34 cellular contexts compared by ENCODE assay signal in the genomic region with DNA sequence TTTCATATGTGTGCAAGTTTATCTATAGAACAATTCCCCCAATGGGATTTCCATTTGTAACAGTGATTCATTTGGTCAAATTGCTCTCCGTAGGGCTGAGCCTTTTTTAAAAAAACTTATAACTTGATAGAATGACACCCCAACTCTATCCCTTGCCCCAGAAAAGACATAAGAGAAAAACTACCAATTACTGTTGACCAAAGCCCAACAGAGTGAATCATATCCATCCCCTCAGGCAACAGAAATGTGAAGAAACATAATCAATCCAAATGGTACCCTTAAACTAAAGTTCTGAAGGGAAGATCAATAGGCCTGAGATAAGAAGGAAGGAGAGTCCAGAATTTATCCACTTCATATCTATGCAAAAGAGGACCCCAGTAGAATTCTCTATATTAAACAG. TPM values are rescaled to one million over a fixed set of nuclear protein-coding genes. Genes with fewer than 3 reads are reported as not detected.
"Had no signal": no experiment of that assay in that cellular context is flagged by ENCODE, and none has a peak within 500 bp of the region (broad histone marks: within the 10 kb centered on the region; RNA-seq: fewer than 3 reads in every experiment).

No MANE protein-coding gene starts in this region.

- DNase-seq: activated B cell treated with CpG ODN at 0.5 μM for 24 hours; activated CD4-positive, alpha-beta memory T cell treated with anti-CD3 and anti-CD28 coated beads for 36 hours; activated CD4-positive, alpha-beta T cell treated with anti-CD3 and anti-CD28 coated beads for 4 hours; activated CD4-positive, alpha-beta T cell treated with anti-CD3 and anti-CD28 coated beads, Interleukin-2, amount 50 U/mL, for 1 hour; activated CD4-positive, CD25-positive, alpha-beta regulatory T cell treated with anti-CD3 and anti-CD28 coated beads, Interleukin-2, amount 50 U/mL, for 72 hours; activated CD8-positive, alpha-beta memory T cell treated with anti-CD3 and anti-CD28 coated beads, Interleukin-2, amount 50 U/mL, for 4 hours; activated gamma-delta T cell treated with Interleukin-2 at 50 U/mL for 16 hours; activated naive CD4-positive, alpha-beta T cell treated with anti-CD3 and anti-CD28 coated beads for 36 hours; activated T-cell treated with anti-CD3 and anti-CD28 coated beads for 4 hours; activated T-cell treated with anti-CD3 and anti-CD28 coated beads, Interleukin-2, amount 50 U/mL, for 4 hours; adrenal gland; central memory CD4-positive, alpha-beta T cell; Kasumi-1; MM.1S; MV-4-11; NCI-H1092; NCI-H1436 treated with DMSO at 0.1 percent for 48 hours; NCI-H1694 treated with DMSO at 0.1 percent for 48 hours; NCI-H2029; NCI-H345; NCI-H526; NCI-H748 treated with DMSO at 0.1 percent for 48 hours; NK-92 treated with Interleukin-12 subunit alpha and Interleukin-12 subunit beta, amount 100 ng/mL, for 24 hours; PC-3; RPMI8226; SHP77 treated with DMSO at 0.1 percent for 48 hours; SK-N-SH had no signal

- H3K4me3 ChIP-seq: adrenal gland, SJSA1 had no signal

- H3K27ac ChIP-seq: adrenal gland had no signal

- H3K27me3 ChIP-seq: adrenal gland, SJSA1 had no signal

- H3K27me3 Mint-ChIP-seq: activated B cell treated with CpG ODN at 0.5 μM for 24 hours; activated CD4-positive, alpha-beta memory T cell treated with anti-CD3 and anti-CD28 coated beads for 36 hours; brain had no signal

- H3K4me2 ChIP-seq: SK-N-SH had no signal

- H3K9ac ChIP-seq: SK-N-SH had no signal

- H3K4me1 ChIP-seq: adrenal gland had no signal

- H3K27ac Mint-ChIP-seq: activated B cell treated with CpG ODN at 0.5 μM for 24 hours; activated CD4-positive, alpha-beta memory T cell treated with anti-CD3 and anti-CD28 coated beads for 36 hours; activated naive CD4-positive, alpha-beta T cell treated with anti-CD3 and anti-CD28 coated beads for 36 hours; activated naive CD4-positive, alpha-beta T cell treated with anti-CD3 and anti-CD28 coated beads, Interleukin-2, amount 50 U/mL, for 72 hours; activated T-helper 1 cell treated with anti-CD3 and anti-CD28 coated beads, Interleukin-12 subunit alpha, Interleukin-12 subunit beta, Interleukin-2, Interleukin-4 antibody, amounts not matched to agents 30 ng/mL and 10 ng/mL and 1 ng/mL, durations not matched to agents 14 hours and 24 hours and 36 hours; brain; T-helper 1 cell treated with Interleukin-12 subunit alpha and Interleukin-12 subunit beta and Interleukin-4 antibody, amounts not matched to agents 30 μg/mL and 1 μg/mL, for 36 hours; T-helper 2 cell treated with Interferon-gamma antibody and Interleukin-4, amounts not matched to agents 5 μg/mL and 100 μg/mL, for 36 hours had no signal

- H3K9me2 ChIP-seq: SK-N-SH had no signal

- H3K4me3 Mint-ChIP-seq: activated B cell treated with CpG ODN at 0.5 μM for 24 hours; activated CD4-positive, alpha-beta memory T cell treated with anti-CD3 and anti-CD28 coated beads for 36 hours; activated naive CD4-positive, alpha-beta T cell treated with anti-CD3 and anti-CD28 coated beads for 36 hours; activated T-cell treated with anti-CD3 and anti-CD28 coated beads, Interleukin-2, amount 50 U/mL, for 4 hours; activated T-helper 1 cell treated with anti-CD3 and anti-CD28 coated beads, Interleukin-12 subunit alpha, Interleukin-12 subunit beta, Interleukin-2, Interleukin-4 antibody, amounts not matched to agents 30 ng/mL and 10 ng/mL and 1 ng/mL, durations not matched to agents 14 hours and 24 hours and 36 hours; brain; T-helper 1 cell treated with Interleukin-12 subunit alpha and Interleukin-12 subunit beta and Interleukin-4 antibody, amounts not matched to agents 30 μg/mL and 1 μg/mL, for 36 hours; T-helper 2 cell treated with Interferon-gamma antibody and Interleukin-4, amounts not matched to agents 5 μg/mL and 100 μg/mL, for 36 hours had no signal

- ATAC-seq: activated naive CD4-positive, alpha-beta T cell treated with anti-CD3 and anti-CD28 coated beads, Interleukin-2, amount 50 U/mL, for 72 hours; activated T-cell treated with anti-CD3 and anti-CD28 coated beads, Interleukin-2, amount 50 U/mL, for 4 hours; PC-3 had no signal

- H3K4me1 Mint-ChIP-seq: brain had no signal

- H3K36me3 ChIP-seq: adrenal gland had no signal

- H3K9me3 Mint-ChIP-seq: activated B cell treated with CpG ODN at 0.5 μM for 24 hours; activated CD4-positive, alpha-beta memory T cell treated with anti-CD3 and anti-CD28 coated beads for 36 hours; activated naive CD4-positive, alpha-beta T cell treated with anti-CD3 and anti-CD28 coated beads for 36 hours; activated naive CD4-positive, alpha-beta T cell treated with anti-CD3 and anti-CD28 coated beads, Interleukin-2, amount 50 U/mL, for 72 hours; activated T-cell treated with anti-CD3 and anti-CD28 coated beads, Interleukin-2, amount 50 U/mL, for 4 hours; activated T-helper 1 cell treated with anti-CD3 and anti-CD28 coated beads, Interleukin-12 subunit alpha, Interleukin-12 subunit beta, Interleukin-2, Interleukin-4 antibody, amounts not matched to agents 30 ng/mL and 10 ng/mL and 1 ng/mL, durations not matched to agents 14 hours and 24 hours and 36 hours; T-helper 1 cell treated with Interleukin-12 subunit alpha and Interleukin-12 subunit beta and Interleukin-4 antibody, amounts not matched to agents 30 μg/mL and 1 μg/mL, for 36 hours; T-helper 2 cell treated with Interferon-gamma antibody and Interleukin-4, amounts not matched to agents 5 μg/mL and 100 μg/mL, for 36 hours had no signal

- H3K36me3 Mint-ChIP-seq: activated CD4-positive, alpha-beta memory T cell treated with anti-CD3 and anti-CD28 coated beads for 36 hours; activated naive CD4-positive, alpha-beta T cell treated with anti-CD3 and anti-CD28 coated beads, Interleukin-2, amount 50 U/mL, for 72 hours; brain had no signal

- H3K9me3 ChIP-seq: adrenal gland, SJSA1, SK-N-SH had no signal

RNA-seq across cellular contexts. Expression of gene TICAM2, which starts 17.8 kb away (rescaled TPM):
- total RNA-seq: NCI-H460 had no signal
- polyA plus RNA-seq: SK-N-SH had no signal
